Comparison of ENCODE assay signal across 1 cellular context in genomic region chr7:29854257-29854938, GRCh38.
A peak's percentile ranks its signal among the peaks of the same experiment; 100 is the strongest.
TF ChIP-seq lines count a peak whose summit lies in the region.

No MANE protein-coding gene starts in this region.

TF ChIP-seq in K562, 482 proteins besides CTCF, POLR2A, EP300 and RAD21:
- TF ChIP-seq NFIX (CRISPR knock-in tag; IDR thresholded peaks at IDR 0.05; ENCODE audit: low read depth): no peak
- TF ChIP-seq CREM (IDR thresholded peaks at IDR 0.05; ENCODE audit: low read depth): 0 out of 2 replicates have a peak, but pooled peaks have one; percentile 5
- TF ChIP-seq NFIC (IDR thresholded peaks at IDR 0.05): peak; percentile 33; the same call in 1 of the 2 replicates
